2 cellular contexts compared by ENCODE assay signal in genomic region chr10:121005948-121006587, GRCh38.
TF ChIP-seq lines count a peak whose summit lies in the region.

No MANE protein-coding gene starts in this region.

TF ChIP-seq in HCT116, 20 proteins besides CTCF, POLR2A, EP300 and RAD21 (continued from another document):
- TF ChIP-seq TCF7L2 (IDR thresholded peaks at IDR 0.05; ENCODE audit: borderline replicate concordance, extremely low read depth, insufficient read depth, insufficient read length): no peak

TF ChIP-seq in HEK293, 187 proteins besides CTCF, POLR2A, EP300 and RAD21 (continued from another document):
- TF ChIP-seq ZNF488 (tag by site-specific recombination; IDR thresholded peaks at IDR 0.05) (no peak), ZNF518A (tag by site-specific recombination; conservative IDR thresholded peaks at IDR 0.05; ENCODE audit: low read depth) (no peak), ZNF140 (tag by site-specific recombination; IDR thresholded peaks at IDR 0.05) (no peak), TCF7L2 (IDR thresholded peaks at IDR 0.05; ENCODE audit: borderline replicate concordance, low read depth, low read length) (no peak), ZNF148 (tag by site-specific recombination; IDR thresholded peaks at IDR 0.05; ENCODE audit: borderline replicate concordance) (no peak), ZNF510 (tag by site-specific recombination; IDR thresholded peaks at IDR 0.05; ENCODE audit: insufficient replicate concordance) (peak; percentile 8), BCL6B (tag by site-specific recombination; IDR thresholded peaks at IDR 0.05) (no peak), BCL11A (tag by site-specific recombination; IDR thresholded peaks at IDR 0.05; ENCODE audit: low read depth) (no peak), ZSCAN30 (tag by site-specific recombination; IDR thresholded peaks at IDR 0.05) (no peak), ZFP69B (tag by site-specific recombination; IDR thresholded peaks at IDR 0.05) (no peak), ZNF580 (tag by site-specific recombination; IDR thresholded peaks at IDR 0.05) (no peak), PRDM6 (tag by site-specific recombination; IDR thresholded peaks at IDR 0.05) (no peak), ZNF394 (tag by site-specific recombination; IDR thresholded peaks at IDR 0.05; ENCODE audit: borderline replicate concordance) (no peak), PRDM1 (tag by site-specific recombination; IDR thresholded peaks at IDR 0.05) (no peak), ZNF544 (tag by site-specific recombination; IDR thresholded peaks at IDR 0.05) (no peak), ZNF18 (tag by site-specific recombination; IDR thresholded peaks at IDR 0.05) (no peak), TRIM28 (IDR thresholded peaks at IDR 0.05; ENCODE audit: borderline replicate concordance, low read length) (peak; percentile 80; the same call in 1 of the 2 replicates), ZNF184 (tag by site-specific recombination; IDR thresholded peaks at IDR 0.05) (no peak), HIC1 (tag by site-specific recombination; IDR thresholded peaks at IDR 0.05) (no peak), ZNF335 (tag by site-specific recombination; conservative IDR thresholded peaks at IDR 0.05) (no peak), ZNF530 (tag by site-specific recombination; IDR thresholded peaks at IDR 0.05; ENCODE audit: low read depth) (no peak), HOXD13 (CRISPR knock-in tag; IDR thresholded peaks at IDR 0.05; ENCODE audit: borderline replicate concordance) (no peak), ZBTB6 (tag by site-specific recombination; IDR thresholded peaks at IDR 0.05) (no peak), ZNF274 (IDR thresholded peaks at IDR 0.05; ENCODE audit: low read length) (no peak), ZNF274 (tag by site-specific recombination; IDR thresholded peaks at IDR 0.05; ENCODE audit: borderline replicate concordance) (no peak), ZNF626 (tag by site-specific recombination; IDR thresholded peaks at IDR 0.05) (peak; percentile 82; the same call in 1 of the 2 replicates), KLF16 (tag by site-specific recombination; IDR thresholded peaks at IDR 0.05) (no peak), ZNF366 (tag by site-specific recombination; conservative IDR thresholded peaks at IDR 0.05) (no peak), ZNF561 (tag by site-specific recombination; IDR thresholded peaks at IDR 0.05; ENCODE audit: borderline replicate concordance) (no peak), ZBTB7A (tag by site-specific recombination; IDR thresholded peaks at IDR 0.05; ENCODE audit: low read depth) (no peak)
